10 cellular contexts compared by ENCODE assay signal in the genomic region with DNA sequence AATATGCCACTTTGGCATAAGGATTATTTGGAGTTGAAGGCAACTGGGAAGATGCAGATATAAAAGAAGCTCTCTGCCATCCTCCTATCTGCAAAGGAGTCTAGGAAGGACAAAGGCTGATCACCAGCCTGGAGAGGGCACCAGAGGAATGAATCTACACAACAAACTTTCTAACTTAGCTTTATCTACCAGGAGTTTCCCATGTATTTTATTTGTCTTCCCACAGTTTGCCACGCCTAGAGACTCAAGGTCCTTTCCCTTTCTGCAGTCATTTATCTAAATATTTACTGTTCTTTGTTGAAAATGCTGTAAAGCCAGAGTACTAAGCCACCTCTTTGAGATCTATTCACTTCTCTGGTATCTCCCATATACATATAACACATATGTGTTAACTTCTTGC. TPM values are rescaled to one million over a fixed set of nuclear protein-coding genes. Genes with fewer than 3 reads are reported as not detected.
DNase-seq lines count a peak whose midpoint lies in the region; ATAC-seq, FAIRE-seq and TF ChIP-seq lines count a peak whose summit lies in the region.
"Had no signal": no experiment of that assay in that cellular context is flagged by ENCODE, and none has a peak within 500 bp of the region (broad histone marks: within the 10 kb centered on the region; RNA-seq: fewer than 3 reads in every experiment).

No MANE protein-coding gene starts in this region.

- H3K4me1 ChIP-seq in Panc1 (ENCODE audit: control insufficient read depth, insufficient read depth, low read length) (no peaks in the 10 kb centered on the region), small intestine (ENCODE audit: control insufficient read depth in 2 of 2, insufficient read depth in 1 of 2, low read depth in 1 of 2, low read length in 1 of 2) (no peaks in the 10 kb centered on the region)

- intact Hi-C loops in Panc1 (cut with micrococcal nuclease; ENCODE audit: unreplicated experiment), result no loop called here

- CTCF ChIA-PET in Panc1 (lab: Charles Lee), result no interaction called here

- H3K4me1 Mint-ChIP-seq in natural killer cell treated with Interleukin-12 subunit alpha and Interleukin-12 subunit beta and Interleukin-15 and Interleukin-18, amount 100 ng/mL, for 72 hours (ENCODE audit: low read depth in 2 of 2), result no peaks in the 10 kb centered on the region
- H3K4me1 Mint-ChIP-seq: activated B cell treated with CpG ODN at 0.5 μM for 24 hours had no signal

- 5 to 24% (median 17%) methylated on average over 1 of the region's 1 CpG for WGBS in small intestine, 3 donors

- ATAC-seq in Panc1, result peak; percentile 83
- no peak for ATAC-seq in natural killer cell treated with Interleukin-12 subunit alpha and Interleukin-12 subunit beta and Interleukin-15 and Interleukin-18, amount 100 ng/mL, for 72 hours

- BruUV-seq in Panc1 (replicated peaks; lab: Mats Ljungman, UMichigan), result no TSS peak

- H3K4me3 ChIP-seq in Panc1 (ENCODE audit: low read depth in 2 of 2, low read length in 2 of 2), result no peak overlapping the region
- no peak overlapping the region for H3K4me3 ChIP-seq in fibroblast of the aortic adventitia (ENCODE audit: low read depth, low read length)
- no peak overlapping the region for H3K4me3 ChIP-seq in small intestine (ENCODE audit: low read depth in 1 of 2, low read length in 2 of 2)

- peak; percentile 63 for TF ChIP-seq CTCF in Panc1 (IDR thresholded peaks at IDR 0.05)
- TF ChIP-seq CTCF in fibroblast of the aortic adventitia (IDR thresholded peaks at IDR 0.05; ENCODE audit: insufficient read depth, low read length), result peak; percentile 46

- H3K36me3 ChIP-seq in Panc1 (ENCODE audit: control insufficient read depth, insufficient read depth, low read length), result no peaks in the 10 kb centered on the region
- H3K36me3 ChIP-seq in small intestine (ENCODE audit: control insufficient read depth in 2 of 2, insufficient read depth in 2 of 2, low read length in 2 of 2), result no peaks in the 10 kb centered on the region
- H3K36me3 ChIP-seq: neutrophil had no signal

- POLR2A ChIA-PET in Panc1 (lab: Charles Lee), result interaction anchor here (0.6 kb wide), 1 partner anchor 65 kb away, joined by 11 read pairs; no protein-coding TSS in a partner anchor

- no peak overlapping the region for H3K27ac ChIP-seq in Panc1 (ENCODE audit: low read length)
- no peak overlapping the region for H3K27ac ChIP-seq in small intestine (ENCODE audit: low read depth in 1 of 2, low read length in 1 of 2)
- H3K27ac ChIP-seq: neutrophil had no signal

- H3K9me3 Mint-ChIP-seq in natural killer cell treated with Interleukin-12 subunit alpha and Interleukin-12 subunit beta and Interleukin-15 and Interleukin-18, amount 100 ng/mL, for 72 hours, result no peaks in the 10 kb centered on the region
- H3K9me3 Mint-ChIP-seq: activated B cell treated with CpG ODN at 0.5 μM for 24 hours had no signal

- H3K27me3 ChIP-seq in Panc1 (ENCODE audit: control insufficient read depth, insufficient read depth, low read length), result no peaks in the 10 kb centered on the region
- H3K27me3 ChIP-seq in small intestine (ENCODE audit: control insufficient read depth in 2 of 2, insufficient read depth in 2 of 2, low read length in 2 of 2), result no peaks in the 10 kb centered on the region
- H3K27me3 ChIP-seq: neutrophil had no signal

- H3K9me3 ChIP-seq in Panc1 (ENCODE audit: control insufficient read depth, insufficient read depth, low read depth, low read length), result no peaks in the 10 kb centered on the region
- H3K9me3 ChIP-seq in small intestine (ENCODE audit: control insufficient read depth, low read depth), result no peaks in the 10 kb centered on the region
- H3K9me3 ChIP-seq: neutrophil had no signal

- in situ Hi-C loops in Panc1 (cut with HindIII; ENCODE audit: low pct_unique_long_range_greater_than_20kb, low sequenced_read_pairs), result loop anchor here (5.0 kb wide), 1 partner anchor 91 kb away; no protein-coding TSS in a partner anchor

- DNase-seq in SIG-M5 treated with dmso at 0.1 percent for 504 hours (lab: John Stamatoyannopoulos, UW; ENCODE audit: unreplicated experiment), result peak; percentile 43
- DNase-seq in SIG-M5 (lab: John Stamatoyannopoulos, UW), result no peak
- DNase-seq in Panc1 (ENCODE audit: low read depth, low spot score), result peak; percentile 15
- DNase-seq in fibroblast of the aortic adventitia (ENCODE audit: low read depth), result peak; percentile 58
- DNase-seq in small intestine, result peak; percentile 64
- DNase-seq in activated CD4-positive, CD25-positive, alpha-beta regulatory T cell (lab: John Stamatoyannopoulos, UW), result no peak
- DNase-seq in natural killer cell treated with Interleukin-12 subunit alpha and Interleukin-12 subunit beta and Interleukin-15 and Interleukin-18, amount 100 ng/mL, for 72 hours (ENCODE audit: low spot score), result no peak
- no peak for DNase-seq in COLO668 (lab: John Stamatoyannopoulos, UW; ENCODE audit: unreplicated experiment)
- DNase-seq: activated B cell treated with CpG ODN at 0.5 μM for 24 hours had no signal

- H3K36me3 Mint-ChIP-seq in natural killer cell treated with Interleukin-12 subunit alpha and Interleukin-12 subunit beta and Interleukin-15 and Interleukin-18, amount 100 ng/mL, for 72 hours, result no peaks in the 10 kb centered on the region

- no peak overlapping the region for H3K27ac Mint-ChIP-seq in natural killer cell treated with Interleukin-12 subunit alpha and Interleukin-12 subunit beta and Interleukin-15 and Interleukin-18, amount 100 ng/mL, for 72 hours
- H3K27ac Mint-ChIP-seq: activated B cell treated with CpG ODN at 0.5 μM for 24 hours had no signal

- FAIRE-seq in small intestine (lab: Jason Lieb, UNC), result no peak

- no peak overlapping the region for H3K4me3 Mint-ChIP-seq in natural killer cell treated with Interleukin-12 subunit alpha and Interleukin-12 subunit beta and Interleukin-15 and Interleukin-18, amount 100 ng/mL, for 72 hours
- H3K4me3 Mint-ChIP-seq: activated B cell treated with CpG ODN at 0.5 μM for 24 hours had no signal

- H3K27me3 Mint-ChIP-seq in natural killer cell treated with Interleukin-12 subunit alpha and Interleukin-12 subunit beta and Interleukin-15 and Interleukin-18, amount 100 ng/mL, for 72 hours, result peaks cover 11 to 21% of the 10 kb centered on the region in 2 donors

RNA-seq across cellular contexts. Expression of a gene that starts 32.2 kb away (rescaled TPM):
- 12.7 TPM for total RNA-seq in Panc1 (2021; ENCODE audit: unreplicated experiment)
- polyA plus RNA-seq in Panc1 (2012; ENCODE audit: insufficient read length), result 9.6 TPM
- 49.7 and 160 TPM in 2 replicates for total RNA-seq in fibroblast of the aortic adventitia (ENCODE audit: low replicate concordance)
- polyA plus RNA-seq in small intestine, result 1 to 10 TPM in 1 of 3 donors, under 1 TPM in 1, not detected in 1; 0.54 to 3.3 TPM
- under 1 TPM; 0.07 to 0.14 TPM for total RNA-seq in natural killer cell treated with Interleukin-12 subunit alpha and Interleukin-12 subunit beta and Interleukin-15 and Interleukin-18, amount 100 ng/mL, for 72 hours
- total RNA-seq: activated B cell treated with CpG ODN at 0.5 μM for 24 hours had no signal

RNA-seq across cellular contexts. Expression of a gene that starts 46.1 kb away (rescaled TPM):
- total RNA-seq in Panc1 (2021; ENCODE audit: unreplicated experiment), result 33.5 TPM
- polyA plus RNA-seq in Panc1 (2012; ENCODE audit: insufficient read length), result 24.2 TPM
- 46.5 and 61.1 TPM in 2 replicates for total RNA-seq in fibroblast of the aortic adventitia (ENCODE audit: low replicate concordance)
- polyA plus RNA-seq in small intestine, result 10 to 100 TPM; 12.4 to 19.9 (median 13.0) TPM
- 10 to 100 TPM; 24.2 to 45.8 TPM for total RNA-seq in natural killer cell treated with Interleukin-12 subunit alpha and Interleukin-12 subunit beta and Interleukin-15 and Interleukin-18, amount 100 ng/mL, for 72 hours

Comparison
In these comparisons a context has a peak if more than half of its experiments do, and no peak if none do; other contexts are left out.
1. DNase-seq: peak in SIG-M5 treated with dmso at 0.1 percent for 504 hours (single experiment), Panc1 (single experiment), fibroblast of the aortic adventitia (single experiment) and small intestine (single experiment); none in SIG-M5 (single experiment), activated CD4-positive, CD25-positive, alpha-beta regulatory T cell (0 of 4), natural killer cell treated with Interleukin-12 subunit alpha and Interleukin-12 subunit beta and Interleukin-15 and Interleukin-18, amount 100 ng/mL, for 72 hours (single experiment) and COLO668 (single experiment).
2. RNA of a gene that starts 32.2 kb away (total RNA-seq): 49.7 to 160 TPM in fibroblast of the aortic adventitia and 12.7 TPM in Panc1 (single experiment); 0.07 to 0.14 TPM in natural killer cell treated with Interleukin-12 subunit alpha and Interleukin-12 subunit beta and Interleukin-15 and Interleukin-18, amount 100 ng/mL, for 72 hours; every median in the first group is over 10 times any median in the second.